ENCODE assay signal across 9 cellular contexts in the genomic region with DNA sequence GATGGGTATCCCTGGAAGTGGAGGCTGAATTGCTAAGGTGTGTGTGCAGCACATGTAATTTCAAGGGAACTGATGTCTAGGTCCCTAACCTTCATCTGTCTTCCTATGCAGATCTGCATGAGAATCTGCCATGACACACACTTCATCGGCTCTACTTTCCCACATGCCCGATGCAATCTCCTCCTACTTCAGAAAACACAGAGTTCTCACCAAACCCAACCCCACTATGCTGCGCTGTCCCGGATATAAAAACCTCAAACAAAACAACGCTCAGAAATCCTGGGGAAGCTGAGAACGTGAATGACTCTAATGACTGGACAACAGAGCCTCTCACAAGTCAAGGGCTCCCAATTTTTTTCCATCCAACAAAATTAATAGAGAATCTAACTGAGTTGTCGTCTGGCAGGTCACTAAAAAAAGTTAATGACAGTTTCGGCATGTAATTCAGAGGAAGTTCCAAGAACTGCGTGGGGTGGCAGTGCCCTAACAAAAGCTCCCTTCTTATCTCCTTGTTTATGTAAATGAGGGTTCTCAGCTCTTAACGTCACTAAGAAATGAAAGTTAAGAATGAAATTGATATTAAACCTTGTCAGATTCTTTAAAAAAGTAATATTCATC. TPM values are rescaled to one million over a fixed set of nuclear protein-coding genes. Genes with fewer than 3 reads are reported as not detected.
DNase-seq lines count a peak whose midpoint lies in the region; ATAC-seq, FAIRE-seq and TF ChIP-seq lines count a peak whose summit lies in the region.
"Had no signal": no experiment of that assay in that cellular context is flagged by ENCODE, and none has a peak within 500 bp of the region (broad histone marks: within the 10 kb centered on the region; RNA-seq: fewer than 3 reads in every experiment).

No MANE protein-coding gene starts in this region.

- H3K27me3 Mint-ChIP-seq in activated naive CD8-positive, alpha-beta T cell treated with anti-CD3 and anti-CD28 coated beads, Interleukin-2, amount 10 ng/mL, durations not matched to agents 7 days and 5 days, result no peaks in the 10 kb centered on the region
- no peaks in the 10 kb centered on the region for H3K27me3 Mint-ChIP-seq in mesothelial cell of epicardium (ENCODE audit: low read depth)

- no peaks in the 10 kb centered on the region for H3K36me3 ChIP-seq in pancreas
- H3K36me3 ChIP-seq: neutrophil had no signal

- peaks cover 2% of the 10 kb centered on the region for H3K36me3 Mint-ChIP-seq in activated naive CD8-positive, alpha-beta T cell treated with anti-CD3 and anti-CD28 coated beads, Interleukin-2, amount 10 ng/mL, durations not matched to agents 7 days and 5 days
- peaks cover 4% of the 10 kb centered on the region for H3K36me3 Mint-ChIP-seq in mesothelial cell of epicardium

- intact Hi-C loops in pancreas (cut with DNase I), result no loop called here

- FAIRE-seq in pancreas (lab: Jason Lieb, UNC), result no peak

- no peaks in the 10 kb centered on the region for H3K9me3 Mint-ChIP-seq in activated naive CD8-positive, alpha-beta T cell treated with anti-CD3 and anti-CD28 coated beads, Interleukin-2, amount 10 ng/mL, durations not matched to agents 7 days and 5 days
- no peaks in the 10 kb centered on the region for H3K9me3 Mint-ChIP-seq in mesothelial cell of epicardium

- POLR2A ChIA-PET in activated naive CD8-positive, alpha-beta T cell treated with anti-CD3 and anti-CD28 coated beads, Interleukin-2, amount 10 ng/mL, durations not matched to agents 7 days and 5 days (lab: Charles Lee), result no interaction called here

- no peak for DNase-seq in activated naive CD8-positive, alpha-beta T cell treated with anti-CD3 and anti-CD28 coated beads, Interleukin-2, amount 10 ng/mL, durations not matched to agents 7 days and 5 days
- DNase-seq in pancreas (no peak), NCI-H446 treated with DMSO at 0.1 percent for 48 hours (lab: John Stamatoyannopoulos, UW) (no peak), ecto neural progenitor cell (ENCODE audit: low spot score) (no peak), mesothelial cell of epicardium (ENCODE audit: low spot score in 2 of 2, unreplicated experiment in 2 of 2) (no peak), NCI-H1930 (lab: John Stamatoyannopoulos, UW) (no peak)

- H3K4me3 ChIP-seq in pancreas, result peak overlapping the region in 1 of 4 donors; percentile 1

- no peaks in the 10 kb centered on the region for H3K9me3 ChIP-seq in pancreas
- H3K9me3 ChIP-seq: neutrophil had no signal

- H3K4me1 Mint-ChIP-seq in activated naive CD8-positive, alpha-beta T cell treated with anti-CD3 and anti-CD28 coated beads, Interleukin-2, amount 10 ng/mL, durations not matched to agents 7 days and 5 days, result peaks cover 10% of the 10 kb centered on the region
- H3K4me1 Mint-ChIP-seq in mesothelial cell of epicardium, result peaks cover 18% of the 10 kb centered on the region

- peak; percentile 86 for ATAC-seq in GM18502 (IDR thresholded peaks at IDR 0.05; ENCODE audit: poor library complexity, unreplicated experiment)
- peak; percentile 50 for ATAC-seq in HG03521 (IDR thresholded peaks at IDR 0.05; ENCODE audit: unreplicated experiment)
- peak; percentile 88 for ATAC-seq in activated naive CD8-positive, alpha-beta T cell treated with anti-CD3 and anti-CD28 coated beads, Interleukin-2, amount 10 ng/mL, durations not matched to agents 7 days and 5 days (ENCODE audit: low read depth)
- peak in 3 of 4 donors; percentile 41 to 55 (median 41) for ATAC-seq in pancreas

- H3K27ac ChIP-seq in pancreas, result peak overlapping the region in 3 of 4 donors; percentile 25 to 61 (median 58)
- H3K27ac ChIP-seq: neutrophil had no signal

- peak overlapping the region; percentile 74 for H3K4me3 Mint-ChIP-seq in activated naive CD8-positive, alpha-beta T cell treated with anti-CD3 and anti-CD28 coated beads, Interleukin-2, amount 10 ng/mL, durations not matched to agents 7 days and 5 days
- H3K4me3 Mint-ChIP-seq in mesothelial cell of epicardium, result no peak overlapping the region

- 36 to 44% methylated on average over 10 of the region's 10 CpGs for WGBS in pancreas, 2 donors

- TF ChIP-seq CTCF in pancreas (IDR thresholded peaks at IDR 0.05) (no peak), mesothelial cell of epicardium (IDR thresholded peaks at IDR 0.05; ENCODE audit: unreplicated experiment) (no peak)

- H3K4me1 ChIP-seq in pancreas, result peaks cover 4 to 33% (median 21%) of the 10 kb centered on the region in 3 donors

- H3K27ac Mint-ChIP-seq in activated naive CD8-positive, alpha-beta T cell treated with anti-CD3 and anti-CD28 coated beads, Interleukin-2, amount 10 ng/mL, durations not matched to agents 7 days and 5 days, result peak overlapping the region; percentile 17
- no peak overlapping the region for H3K27ac Mint-ChIP-seq in mesothelial cell of epicardium

- no peaks in the 10 kb centered on the region for H3K27me3 ChIP-seq in pancreas

RNA-seq across cellular contexts. Expression of gene STX18, which starts 39.0 kb away (rescaled TPM):
- total RNA-seq in activated naive CD8-positive, alpha-beta T cell treated with anti-CD3 and anti-CD28 coated beads, Interleukin-2, amount 10 ng/mL, durations not matched to agents 7 days and 5 days, result 10 to 100 TPM; 26.5 to 27.1 TPM
- total RNA-seq in pancreas (10 to 100 TPM; 13.6 to 26.0 (median 18.1) TPM), mesothelial cell of epicardium (41.7 to 44.5 TPM (median 42.6 TPM) in 3 replicates)
- polyA plus RNA-seq in pancreas, result 10 to 100 TPM; 30.0 to 35.9 TPM
